ENCODE assay signal across 13 cellular contexts in genomic region chr4:139311909-139312308, GRCh38. TPM values are rescaled to one million over a fixed set of nuclear protein-coding genes. Genes with fewer than 3 reads are reported as not detected.
DNase-seq lines count a peak whose midpoint lies in the region; ATAC-seq and TF ChIP-seq lines count a peak whose summit lies in the region.
"Had no signal": no experiment of that assay in that cellular context is flagged by ENCODE, and none has a peak within 500 bp of the region (broad histone marks: within the 10 kb centered on the region; RNA-seq: fewer than 3 reads in every experiment).

No MANE protein-coding gene starts in this region.

- intact Hi-C loops in natural killer cell (cut with micrococcal nuclease), result no loop called here

- ATAC-seq in natural killer cell (no peak), HG02759 (IDR thresholded peaks at IDR 0.05; ENCODE audit: unreplicated experiment) (no peak), HG03354 (IDR thresholded peaks at IDR 0.05; ENCODE audit: poor library complexity, severe bottlenecking, unreplicated experiment) (no peak)
- no peak for ATAC-seq in natural killer cell treated with Interleukin-12 subunit alpha and Interleukin-12 subunit beta and Interleukin-15 and Interleukin-18, amount 100 ng/mL, for 72 hours
- ATAC-seq: left ventricle myocardium superior had no signal

- peaks cover 97% of the 10 kb centered on the region for H3K79me2 ChIP-seq in SU-DHL-6 (ENCODE audit: insufficient read depth, low read length)

- no peak for TF ChIP-seq CTCF in natural killer cell (IDR thresholded peaks at IDR 0.05)
- no peak for TF ChIP-seq CTCF in SU-DHL-6 (IDR thresholded peaks at IDR 0.05; ENCODE audit: insufficient read depth, low read length, poor library complexity, severe bottlenecking)

- peaks cover 7% of the 10 kb centered on the region for H3K36me3 ChIP-seq in SU-DHL-6 (ENCODE audit: low read length)

- no peaks in the 10 kb centered on the region for H3K27me3 ChIP-seq in SU-DHL-6 (ENCODE audit: low read length)

- H3K9me2 ChIP-seq in SU-DHL-6 (replicated peaks; ENCODE audit: insufficient read depth, low read length), result no peaks in the 10 kb centered on the region

- no peaks in the 10 kb centered on the region; the same call in 1 of the 2 replicates for H4K20me1 ChIP-seq in SU-DHL-6 (ENCODE audit: low read depth, low read length)

- no peak overlapping the region for H3K4me3 Mint-ChIP-seq in natural killer cell
- no peak overlapping the region for H3K4me3 Mint-ChIP-seq in natural killer cell treated with Interleukin-12 subunit alpha and Interleukin-12 subunit beta and Interleukin-15 and Interleukin-18, amount 100 ng/mL, for 72 hours

- no peaks in the 10 kb centered on the region for H3K36me3 Mint-ChIP-seq in natural killer cell
- H3K36me3 Mint-ChIP-seq in natural killer cell treated with Interleukin-12 subunit alpha and Interleukin-12 subunit beta and Interleukin-15 and Interleukin-18, amount 100 ng/mL, for 72 hours, result no peaks in the 10 kb centered on the region

- H3K27me3 Mint-ChIP-seq in natural killer cell (ENCODE audit: low read depth in 2 of 2), result no peaks in the 10 kb centered on the region
- H3K27me3 Mint-ChIP-seq in natural killer cell treated with Interleukin-12 subunit alpha and Interleukin-12 subunit beta and Interleukin-15 and Interleukin-18, amount 100 ng/mL, for 72 hours, result no peaks in the 10 kb centered on the region

- no peak overlapping the region for H3K9ac ChIP-seq in SU-DHL-6 (ENCODE audit: low read length)

- H3K9me3 ChIP-seq in SU-DHL-6 (ENCODE audit: insufficient read depth, low read length), result no peaks in the 10 kb centered on the region

- H3K4me1 Mint-ChIP-seq in natural killer cell, result peaks cover 61 to 63% of the 10 kb centered on the region in 2 donors
- H3K4me1 Mint-ChIP-seq in natural killer cell treated with Interleukin-12 subunit alpha and Interleukin-12 subunit beta and Interleukin-15 and Interleukin-18, amount 100 ng/mL, for 72 hours (ENCODE audit: low read depth in 2 of 2), result peaks cover 46 to 54% of the 10 kb centered on the region in 2 donors

- no peak overlapping the region for H2AFZ ChIP-seq in SU-DHL-6 (ENCODE audit: low read depth, low read length, severe bottlenecking)

- peaks cover 25% of the 10 kb centered on the region; the same call in 1 of the 2 replicates for H3F3A ChIP-seq in SU-DHL-6 (ENCODE audit: insufficient read depth)

- H3K4me2 ChIP-seq in SU-DHL-6 (ENCODE audit: low read depth, low read length, poor library complexity, severe bottlenecking), result peak overlapping the region; percentile 26

- no peak for DNase-seq in natural killer cell
- no peak for DNase-seq in natural killer cell treated with Interleukin-12 subunit alpha and Interleukin-12 subunit beta and Interleukin-15 and Interleukin-18, amount 100 ng/mL, for 72 hours (ENCODE audit: low spot score)
- DNase-seq in fibroblast of peridontal ligament (ENCODE audit: extremely low read depth), result peak; percentile 42
- DNase-seq in NCI-H526 (lab: John Stamatoyannopoulos, UW), result no peak
- DNase-seq in cortex of kidney (lab: John Stamatoyannopoulos, UW), result no peak
- DNase-seq: left ventricle myocardium superior, NCI-H1436 treated with DMSO at 0.1 percent for 48 hours, NCI-H2227 treated with DMSO at 0.1 percent for 48 hours, retina, SHP77 had no signal

- H3K27ac Mint-ChIP-seq in natural killer cell, result peak overlapping the region; percentile 62 to 65
- H3K27ac Mint-ChIP-seq in natural killer cell treated with Interleukin-12 subunit alpha and Interleukin-12 subunit beta and Interleukin-15 and Interleukin-18, amount 100 ng/mL, for 72 hours, result peak overlapping the region in 1 of 2 donors; percentile 47

- H3K9me3 Mint-ChIP-seq in natural killer cell, result no peaks in the 10 kb centered on the region
- H3K9me3 Mint-ChIP-seq in natural killer cell treated with Interleukin-12 subunit alpha and Interleukin-12 subunit beta and Interleukin-15 and Interleukin-18, amount 100 ng/mL, for 72 hours, result no peaks in the 10 kb centered on the region

- peak overlapping the region; percentile 74 for H3K27ac ChIP-seq in SU-DHL-6 (ENCODE audit: low read depth, low read length)

- no peak overlapping the region for H3K4me3 ChIP-seq in SU-DHL-6 (ENCODE audit: insufficient read depth, low read length, poor library complexity, severe bottlenecking)

RNA-seq across cellular contexts. Expression of gene NDUFC1, which starts 9.6 kb away (rescaled TPM):
- total RNA-seq in natural killer cell, result 10 to 100 TPM; 14.0 to 15.8 (median 14.3) TPM
- total RNA-seq in natural killer cell treated with Interleukin-12 subunit alpha and Interleukin-12 subunit beta and Interleukin-15 and Interleukin-18, amount 100 ng/mL, for 72 hours, result 10 to 100 TPM; 35.7 to 43.0 TPM

RNA-seq across cellular contexts. Expression of gene NAA15, which starts 10.6 kb away (rescaled TPM):
- 10 to 100 TPM; 56.7 to 66.3 (median 61.9) TPM for total RNA-seq in natural killer cell
- total RNA-seq in natural killer cell treated with Interleukin-12 subunit alpha and Interleukin-12 subunit beta and Interleukin-15 and Interleukin-18, amount 100 ng/mL, for 72 hours, result 100 to 1,000 TPM in 1 of 2 donors, 10 to 100 TPM in 1; 71.5 to 100 TPM

RNA-seq across cellular contexts. Expression of gene MGARP, which starts 31.9 kb away (rescaled TPM):
- under 1 TPM; 0.35 to 0.78 (median 0.63) TPM for total RNA-seq in natural killer cell
- total RNA-seq in natural killer cell treated with Interleukin-12 subunit alpha and Interleukin-12 subunit beta and Interleukin-15 and Interleukin-18, amount 100 ng/mL, for 72 hours, result under 1 TPM in 1 of 2 donors, not detected in 1; 0.21 TPM
